ENCODE assay signal across 8 cellular contexts in genomic region chr19:10416380-10417257, GRCh38. TPM values are rescaled to one million over a fixed set of nuclear protein-coding genes. Genes with fewer than 3 reads are reported as not detected.
DNase-seq lines count a peak whose midpoint lies in the region; ATAC-seq and TF ChIP-seq lines count a peak whose summit lies in the region.

No MANE protein-coding gene starts in this region.

- H3K4me1 Mint-ChIP-seq in chondrocyte (ENCODE audit: low read depth) = peaks cover 33% of the 10 kb centered on the region

- no peaks in the 10 kb centered on the region for H3K36me3 Mint-ChIP-seq in chondrocyte (ENCODE audit: low read depth)

- DNase-seq in A172 (ENCODE audit: low spot score) (peak; percentile 82), NCI-H510A (lab: John Stamatoyannopoulos, UW) (peak; percentile 87), chondrocyte (ENCODE audit: low spot score) (no peak), left lobe of liver (ENCODE audit: low spot score) (peak; percentile 92)
- peak; percentile 85 to 91 for DNase-seq in activated CD4-positive, alpha-beta T cell treated with anti-CD3 and anti-CD28 coated beads for 24 hours (ENCODE audit: low read depth in 2 of 2)
- DNase-seq in stimulated activated CD4-positive, alpha-beta T cell treated with anti-CD3 and anti-CD28 coated beads, Interleukin-2, amount 100 ng/mL, for 24 hours = peak; percentile 93 to 94

- no peaks in the 10 kb centered on the region for H3K9me3 Mint-ChIP-seq in chondrocyte (ENCODE audit: low read depth)

- peak; percentile 98 for TF ChIP-seq CTCF in chondrocyte (IDR thresholded peaks at IDR 0.05)

- TF ChIP-seq POLR2A in GM18505 (IDR thresholded peaks at IDR 0.05; ENCODE audit: borderline replicate concordance, extremely low read depth, insufficient read depth, insufficient read length) = no peak

- H3K27me3 Mint-ChIP-seq in chondrocyte (ENCODE audit: low read depth) = peaks cover 19% of the 10 kb centered on the region

- ATAC-seq in GM18505 (IDR thresholded peaks at IDR 0.05; ENCODE audit: unreplicated experiment) (peak; percentile 54), HG03097 (IDR thresholded peaks at IDR 0.05; ENCODE audit: low FRiP score, unreplicated experiment) (peak; percentile 55), left lobe of liver (peak; percentile 88)

- H3K4me3 Mint-ChIP-seq in chondrocyte (ENCODE audit: unreplicated experiment) = peak overlapping the region; percentile 77

- H3K27ac Mint-ChIP-seq in chondrocyte (ENCODE audit: unreplicated experiment) = peak overlapping the region; percentile 85

RNA-seq across cellular contexts. Expression of gene PDE4A, which starts 3.7 kb away (rescaled TPM):
- total RNA-seq in A172 (2014; rRNA removed; shearing (Covaris generic)) = 0.41 and 1.3 TPM in 2 replicates
- 16.8 to 18.9 TPM (median 18.8 TPM) in 3 replicates for total RNA-seq in chondrocyte
- total RNA-seq in left lobe of liver = 1.7 TPM

RNA-seq across cellular contexts. Expression of gene CDC37, which starts 13.3 kb away (rescaled TPM):
- total RNA-seq in A172 (2014; rRNA removed; shearing (Covaris generic)) = 260 and 268 TPM in 2 replicates
- total RNA-seq in chondrocyte (137 to 159 TPM (median 141 TPM) in 3 replicates), left lobe of liver (49.4 TPM)

RNA-seq across cellular contexts. Expression of gene TYK2, which starts 36.2 kb away (rescaled TPM):
- 59.7 and 112 TPM in 2 replicates for total RNA-seq in A172 (2014; rRNA removed; shearing (Covaris generic))
- 94.4 to 132 TPM (median 104 TPM) in 3 replicates for total RNA-seq in chondrocyte
- 78.8 TPM for total RNA-seq in left lobe of liver
